Comparison of ENCODE assay signal across 18 cellular contexts in genomic region chr2:37650548-37651101, GRCh38. TPM values are rescaled to one million over a fixed set of nuclear protein-coding genes. Genes with fewer than 3 reads are reported as not detected.
DNase-seq lines count a peak whose midpoint lies in the region; ATAC-seq, FAIRE-seq and TF ChIP-seq lines count a peak whose summit lies in the region.
"Had no signal": no experiment of that assay in that cellular context is flagged by ENCODE, and none has a peak within 500 bp of the region (broad histone marks: within the 10 kb centered on the region; RNA-seq: fewer than 3 reads in every experiment).

No MANE protein-coding gene starts in this region.

- H2BK120ac ChIP-seq in H1 (replicated peaks; ENCODE audit: low read depth, low read length): no peak overlapping the region

- peak overlapping the region; percentile 56 for H3K27ac ChIP-seq in CD4-positive, CD25-positive, alpha-beta regulatory T cell (ENCODE audit: insufficient read depth, low read length, poor library complexity, severe bottlenecking)
- H3K27ac ChIP-seq in GM23248 (peak overlapping the region; percentile 45), H1 (ENCODE audit: low read depth, low read length) (no peak overlapping the region), aorta (ENCODE audit: low read depth in 1 of 2, low read length in 2 of 2) (peak overlapping the region in 1 of 2 donors; percentile 34)
- H3K27ac ChIP-seq: C4-2B, right lobe of liver had no signal

- peaks cover 43 to 97% (median 78%) of the 10 kb centered on the region in 4 donors for H3K4me1 Mint-ChIP-seq in CD4-positive, CD25-positive, alpha-beta regulatory T cell
- peaks cover 27% of the 10 kb centered on the region for H3K4me1 Mint-ChIP-seq in progenitor cell of endocrine pancreas (ENCODE audit: low read depth)

- H3K36me3 Mint-ChIP-seq in CD4-positive, CD25-positive, alpha-beta regulatory T cell: peaks cover 38% of the 10 kb centered on the region
- peaks cover 32% of the 10 kb centered on the region for H3K36me3 Mint-ChIP-seq in progenitor cell of endocrine pancreas (ENCODE audit: insufficient read depth)

- no peaks in the 10 kb centered on the region for H3K9me3 Mint-ChIP-seq in CD4-positive, CD25-positive, alpha-beta regulatory T cell
- no peaks in the 10 kb centered on the region for H3K9me3 Mint-ChIP-seq in progenitor cell of endocrine pancreas (ENCODE audit: low read depth)

- 0 out of 2 replicates have a peak, but pooled peaks cover 4% of the 10 kb centered on the region for H3K23me2 ChIP-seq in H1 (ENCODE audit: low read depth, low read length)

- no peak overlapping the region for H2BK20ac ChIP-seq in H1 (ENCODE audit: low read length)

- H2BK15ac ChIP-seq in H1 (ENCODE audit: low read length): 0 out of 2 replicates have a peak overlapping the region, but pooled peaks have one; percentile 68

- peak overlapping the region in 3 of 4 donors; percentile 11 to 67 (median 44) for H3K4me3 Mint-ChIP-seq in CD4-positive, CD25-positive, alpha-beta regulatory T cell
- no peak overlapping the region for H3K4me3 Mint-ChIP-seq in progenitor cell of endocrine pancreas (ENCODE audit: low read depth)
- H3K4me3 Mint-ChIP-seq: activated CD4-positive, alpha-beta T cell treated with anti-CD3 and anti-CD28 coated beads, Interleukin-2, amount 10 ng/mL, durations not matched to agents 24 days and 14 days had no signal

- H3K4ac ChIP-seq in H1 (replicated peaks; ENCODE audit: insufficient read length, low read depth, low read length): no peak overlapping the region

- no peak overlapping the region for H3K18ac ChIP-seq in H1 (ENCODE audit: extremely low read depth, low read length)

- H2BK5ac ChIP-seq in H1 (ENCODE audit: low read depth, low read length): no peak overlapping the region; the same call in 1 of the 2 replicates

- TF ChIP-seq RAD21 in H1 (IDR thresholded peaks at IDR 0.05 in 1 of 2, conservative IDR thresholded peaks at IDR 0.05 in 1 of 2; ENCODE audit: low read depth in 2 of 2, low read length in 2 of 2): no peak

- peaks cover 90% of the 10 kb centered on the region for H3K4me1 ChIP-seq in CD4-positive, CD25-positive, alpha-beta regulatory T cell (ENCODE audit: control insufficient read depth, insufficient read depth, low read length, poor library complexity, severe bottlenecking)
- H3K4me1 ChIP-seq in GM23248 (ENCODE audit: insufficient read depth) (peaks cover 91% of the 10 kb centered on the region), H1 (replicated peaks in 1 of 4; ENCODE audit: control insufficient read depth in 3 of 4, insufficient read depth in 4 of 4, low read length in 3 of 4) (peaks cover 7 to 27% (median 16%) of the 10 kb centered on the region in 4 experiments; a peak in 6 of 7 replicates), aorta (ENCODE audit: control insufficient read depth in 1 of 2, insufficient read depth in 2 of 2, low read length in 2 of 2) (peaks cover 0 to 10% of the 10 kb centered on the region in 2 donors)
- H3K4me1 ChIP-seq: right lobe of liver had no signal

- no peaks in the 10 kb centered on the region for H3K27me3 ChIP-seq in CD4-positive, CD25-positive, alpha-beta regulatory T cell (ENCODE audit: control insufficient read depth, insufficient read depth, low read length)
- H3K27me3 ChIP-seq in GM23248 (replicated peaks; ENCODE audit: insufficient read depth) (no peaks in the 10 kb centered on the region), H1 (replicated peaks in 1 of 4; ENCODE audit: control insufficient read depth in 3 of 4, extremely low read depth in 1 of 4, insufficient read depth in 3 of 4, low read length in 3 of 4) (no peaks in the 10 kb centered on the region; a peak in 1 of 7 replicates), aorta (ENCODE audit: control insufficient read depth in 1 of 2, insufficient read depth in 2 of 2, low read length in 1 of 2) (no peaks in the 10 kb centered on the region)
- H3K27me3 ChIP-seq: ascending aorta, esophagus squamous epithelium, right lobe of liver had no signal

- H3K14ac ChIP-seq in H1 (ENCODE audit: insufficient read length): no peak overlapping the region

- peak overlapping the region in 2 of 3 donors; percentile 70 to 96 for H3K27ac Mint-ChIP-seq in CD4-positive, CD25-positive, alpha-beta regulatory T cell
- peak overlapping the region; percentile 19 for H3K27ac Mint-ChIP-seq in progenitor cell of endocrine pancreas
- H3K27ac Mint-ChIP-seq: stimulated activated naive B cell treated with anti-CD40 and anti-IgM and Interleukin-4, amounts not matched to agents 10 μg/mL and 1 μg/mL and 100 μg/mL, for 72 hours had no signal

- peaks cover 18% of the 10 kb centered on the region for H3K36me3 ChIP-seq in CD4-positive, CD25-positive, alpha-beta regulatory T cell (ENCODE audit: control insufficient read depth, insufficient read depth, low read length)
- peaks cover 64% of the 10 kb centered on the region for H3K36me3 ChIP-seq in GM23248 (ENCODE audit: low read depth)
- peaks cover 1 to 20% (median 5%) of the 10 kb centered on the region in 4 experiments; a peak in 6 of 8 replicates for H3K36me3 ChIP-seq in H1 (ENCODE audit: control insufficient read depth in 2 of 4, insufficient read depth in 4 of 4, low read length in 3 of 4)
- peaks cover 0 to 2% of the 10 kb centered on the region in 2 donors for H3K36me3 ChIP-seq in aorta (ENCODE audit: control insufficient read depth in 1 of 2, insufficient read depth in 2 of 2, low read length in 1 of 2)
- H3K36me3 ChIP-seq: right lobe of liver had no signal

- CTCF ChIA-PET in H1 (lab: Charles Lee; ENCODE audit: partially characterized antibody): interaction anchor here (1.1 kb wide), 1 partner anchor 12 kb away, joined by 3 read pairs; no protein-coding TSS in a partner anchor

- no peak for DNase-seq in CD4-positive, CD25-positive, alpha-beta regulatory T cell
- DNase-seq in GM23248: no peak
- no peak for DNase-seq in H1 (ENCODE audit: low read depth in 1 of 2, low spot score in 2 of 2)
- DNase-seq in progenitor cell of endocrine pancreas (ENCODE audit: low spot score, unreplicated experiment): no peak
- DNase-seq in DMS 273 treated with DMSO at 0.1 percent for 48 hours (lab: John Stamatoyannopoulos, UW): no peak
- no peak for DNase-seq in aorta
- no peak for DNase-seq in T1000 (lab: John Stamatoyannopoulos, UW)
- no peak for DNase-seq in stimulated activated CD4-positive, alpha-beta T cell treated with anti-CD3 and anti-CD28 coated beads, Interleukin-1b, Interleukin-23, amount 100 ng/mL, for 48 hours
- DNase-seq: activated CD4-positive, alpha-beta T cell treated with anti-CD3 and anti-CD28 coated beads, Interleukin-2, amount 10 ng/mL, durations not matched to agents 24 days and 14 days; esophagus squamous epithelium; H7; MV-4-11; right lobe of liver; stimulated activated naive B cell treated with anti-CD40 and anti-IgM and Interleukin-4, amounts not matched to agents 10 μg/mL and 1 μg/mL and 100 μg/mL, for 72 hours; T-helper 9 cell had no signal

- TF ChIP-seq CTCF in H1 (IDR thresholded peaks at IDR 0.05; ENCODE audit: control extremely low read depth in 1 of 3, insufficient read depth in 1 of 3, low read depth in 1 of 3, low read length in 3 of 3): no peak
- no peak for TF ChIP-seq CTCF in progenitor cell of endocrine pancreas (IDR thresholded peaks at IDR 0.05; ENCODE audit: unreplicated experiment)

- H4K5ac ChIP-seq in H1 (ENCODE audit: insufficient read length, low read depth, low read length): no peak overlapping the region

- no peak overlapping the region for H3K56ac ChIP-seq in H1 (replicated peaks; ENCODE audit: insufficient read length, low read depth, low read length)

- intact Hi-C loops in aorta (cut with DNase I): no loop called here

- H2AFZ ChIP-seq in GM23248 (no peak overlapping the region), H1 (ENCODE audit: low read length) (no peak overlapping the region)

- H3K9me2 ChIP-seq in GM23248 (ENCODE audit: insufficient read depth): no peaks in the 10 kb centered on the region

- no peaks in the 10 kb centered on the region for H3K9me3 ChIP-seq in CD4-positive, CD25-positive, alpha-beta regulatory T cell (ENCODE audit: control insufficient read depth in 2 of 2, low read length in 2 of 2)
- no peaks in the 10 kb centered on the region for H3K9me3 ChIP-seq in GM23248 (ENCODE audit: low read depth)
- peaks cover 5 to 7% of the 10 kb centered on the region in 2 experiments; a peak in 2 of 4 replicates for H3K9me3 ChIP-seq in H1 (ENCODE audit: insufficient read depth in 2 of 2, low read depth in 1 of 2, low read length in 1 of 2)
- no peaks in the 10 kb centered on the region for H3K9me3 ChIP-seq in aorta (ENCODE audit: control insufficient read depth, low read length)
- H3K9me3 ChIP-seq: ascending aorta, esophagus squamous epithelium, right lobe of liver had no signal

- H3K23ac ChIP-seq in H1 (ENCODE audit: insufficient read length): no peak overlapping the region

- H4K91ac ChIP-seq in H1 (replicated peaks; ENCODE audit: insufficient read length, low read length): no peak overlapping the region

- no peak overlapping the region for H4K8ac ChIP-seq in H1 (ENCODE audit: extremely low read depth, insufficient read depth, low read length)

- 85 to 96% methylated on average over 3 of the region's 3 CpGs for WGBS in GM23248 (ENCODE audit: low coverage in 1 of 2, low lambda C conversion rate in 2 of 2, missing lambda C conversion rate in 2 of 2), 2 experiments
- 88% methylated on average over 3 of the region's 3 CpGs; no CpG with 5 or more reads in 1 of the 2 experiments for WGBS in H1 (ENCODE audit: extremely low coverage in 1 of 2, insufficient coverage in 1 of 2, insufficient read length in 1 of 2, insufficient replicate concordance in 2 of 2, low coverage in 1 of 2, low lambda C conversion rate in 2 of 2, missing lambda C conversion rate in 1 of 2), 2 experiments
- 78 to 90% methylated on average over 3 of the region's 3 CpGs for WGBS in aorta, 2 donors

- H3F3A ChIP-seq in GM23248 (ENCODE audit: insufficient read depth): peaks cover 91% of the 10 kb centered on the region

- peak overlapping the region; percentile 61; the same call in 1 of the 2 replicates for H2AK5ac ChIP-seq in H1 (ENCODE audit: low read depth, low read length)

- TF ChIP-seq POLR2A in H1 (IDR thresholded peaks at IDR 0.05; ENCODE audit: control extremely low read depth in 1 of 2, low read depth in 2 of 2, low read length in 2 of 2): no peak

- no peak for FAIRE-seq in H1 (lab: Jason Lieb, UNC)
- FAIRE-seq: HepG2 had no signal

- H3K79me1 ChIP-seq in H1 (ENCODE audit: low read depth, low read length): peaks cover 20% of the 10 kb centered on the region

- no peak overlapping the region for H2BK12ac ChIP-seq in H1 (ENCODE audit: low read depth, low read length)

- no peak for ATAC-seq in CD4-positive, CD25-positive, alpha-beta regulatory T cell (ENCODE audit: low read depth in 2 of 2)
- no peak for ATAC-seq in aorta (ENCODE audit: low FRiP score)
- ATAC-seq: HepG2; right lobe of liver; stimulated activated naive B cell treated with anti-CD40 and anti-IgM and Interleukin-4, amounts not matched to agents 10 μg/mL and 1 μg/mL and 100 μg/mL, for 72 hours had no signal

- peaks cover 100% of the 10 kb centered on the region for H3K79me2 ChIP-seq in GM23248 (ENCODE audit: insufficient read depth)
- H3K79me2 ChIP-seq in H1 (ENCODE audit: control insufficient read depth in 1 of 2, insufficient read depth in 2 of 2, low read length in 2 of 2): peaks cover 0 to 64% of the 10 kb centered on the region in 2 experiments; a peak in 2 of 4 replicates

- no peak for TF ChIP-seq EP300 in H1 (IDR thresholded peaks at IDR 0.05; ENCODE audit: borderline replicate concordance in 1 of 2, low read depth in 2 of 2, low read length in 2 of 2)

- POLR2A ChIA-PET in H1 (lab: Charles Lee; ENCODE audit: partially characterized antibody): interaction anchor here (1.1 kb wide), 1 partner anchor 20 kb away, joined by 3 read pairs; no protein-coding TSS in a partner anchor

- H3K4me3 ChIP-seq in CD4-positive, CD25-positive, alpha-beta regulatory T cell (ENCODE audit: low read depth, low read length): no peak overlapping the region
- no peak overlapping the region for H3K4me3 ChIP-seq in GM23248
- H3K4me3 ChIP-seq in H1 (ENCODE audit: extremely low read depth in 1 of 4, insufficient read depth in 2 of 4, low read depth in 3 of 4, low read length in 4 of 4): no peak overlapping the region
- H3K4me3 ChIP-seq in aorta (ENCODE audit: low read length in 2 of 2): no peak overlapping the region
- H3K4me3 ChIP-seq: ascending aorta, esophagus squamous epithelium, right lobe of liver had no signal

- H4K20me1 ChIP-seq in GM23248 (ENCODE audit: insufficient read depth) (no peaks in the 10 kb centered on the region), H1 (replicated peaks in 1 of 2; ENCODE audit: control insufficient read depth in 1 of 2, insufficient read depth in 2 of 2, low read length in 2 of 2) (peaks cover 0 to 2% of the 10 kb centered on the region in 2 experiments)

- no peak overlapping the region for H3K9ac ChIP-seq in GM23248
- no peak overlapping the region for H3K9ac ChIP-seq in H1 (replicated peaks in 1 of 4; ENCODE audit: extremely low read depth in 1 of 4, low read depth in 3 of 4, low read length in 3 of 4)

- H3K4me2 ChIP-seq in GM23248 (ENCODE audit: unreplicated experiment) (no peak overlapping the region), H1 (ENCODE audit: insufficient read depth in 1 of 2, low read depth in 2 of 2, low read length in 2 of 2) (no peak overlapping the region)

- in situ Hi-C loops in GM23248 (cut with MboI): no loop called here

- H3K27me3 Mint-ChIP-seq in CD4-positive, CD25-positive, alpha-beta regulatory T cell: no peaks in the 10 kb centered on the region
- no peaks in the 10 kb centered on the region for H3K27me3 Mint-ChIP-seq in progenitor cell of endocrine pancreas
- H3K27me3 Mint-ChIP-seq: activated CD4-positive, alpha-beta T cell treated with anti-CD3 and anti-CD28 coated beads, Interleukin-2, amount 10 ng/mL, durations not matched to agents 24 days and 14 days; stimulated activated naive B cell treated with anti-CD40 and anti-IgM and Interleukin-4, amounts not matched to agents 10 μg/mL and 1 μg/mL and 100 μg/mL, for 72 hours had no signal

RNA-seq across cellular contexts. Expression of gene CDC42EP3, which starts 20.8 kb away (rescaled TPM):
- 36.4 TPM for total RNA-seq in CD4-positive, CD25-positive, alpha-beta regulatory T cell
- 10 to 100 TPM; 57.9 to 81.4 (median 68.5) TPM for polyA plus RNA-seq in CD4-positive, CD25-positive, alpha-beta regulatory T cell
- total RNA-seq in GM23248 (2014; rRNA removed; shearing (Covaris generic)): 144 and 166 TPM in 2 replicates
- polyA plus RNA-seq in GM23248 (2016; fragmentation: Nextera tagmentation; extraction: Ambion mirVana): 289 and 295 TPM in 2 replicates
- 24.7 and 25.2 TPM in 2 replicates for total RNA-seq in H1 (2021; fragmentation: NEBNext Ultra II Directional; extraction: Animal tissue kit (Norgen Biotek cat#: 25700))
- 18.4 and 19.3 TPM in 2 replicates for polyA plus RNA-seq in H1 (2011; rRNA removed)
- polyA plus RNA-seq in H1 (2011; cell fraction: cytosol; rRNA removed): 19.7 TPM
- 23.3 TPM for polyA plus RNA-seq in H1 (2011; cell fraction: nucleus; rRNA removed)
- 12.0 to 23.5 TPM (median 15.7 TPM) in 4 replicates for polyA plus RNA-seq in H1 (2012, experiment 1 of 2)
- 7.4 TPM for polyA plus RNA-seq in H1 (2012, experiment 2 of 2)
- 23.5 TPM for polyA plus RNA-seq in H1 (2013, experiment 1 of 2)
- polyA plus RNA-seq in H1 (2013, experiment 2 of 2): 27.0 TPM
- polyA minus RNA-seq in H1 (2011; rRNA and poly(A)+ RNA removed): 25.5 and 26.6 TPM in 2 replicates
- polyA minus RNA-seq in H1 (2011; cell fraction: cytosol; rRNA and poly(A)+ RNA removed): 10.1 TPM
- polyA minus RNA-seq in H1 (2011; cell fraction: nucleus; rRNA and poly(A)+ RNA removed): 23.3 TPM
- 43.1 and 48.5 TPM in 2 replicates for total RNA-seq in progenitor cell of endocrine pancreas
- 10 to 100 TPM; 56.5 to 94.8 TPM for total RNA-seq in aorta
- 10 to 100 TPM; 12.6 to 26.5 TPM for polyA plus RNA-seq in aorta
- total RNA-seq: HepG2 had no signal
